ENCODE assay signal across 8 cellular contexts in the genomic region with DNA sequence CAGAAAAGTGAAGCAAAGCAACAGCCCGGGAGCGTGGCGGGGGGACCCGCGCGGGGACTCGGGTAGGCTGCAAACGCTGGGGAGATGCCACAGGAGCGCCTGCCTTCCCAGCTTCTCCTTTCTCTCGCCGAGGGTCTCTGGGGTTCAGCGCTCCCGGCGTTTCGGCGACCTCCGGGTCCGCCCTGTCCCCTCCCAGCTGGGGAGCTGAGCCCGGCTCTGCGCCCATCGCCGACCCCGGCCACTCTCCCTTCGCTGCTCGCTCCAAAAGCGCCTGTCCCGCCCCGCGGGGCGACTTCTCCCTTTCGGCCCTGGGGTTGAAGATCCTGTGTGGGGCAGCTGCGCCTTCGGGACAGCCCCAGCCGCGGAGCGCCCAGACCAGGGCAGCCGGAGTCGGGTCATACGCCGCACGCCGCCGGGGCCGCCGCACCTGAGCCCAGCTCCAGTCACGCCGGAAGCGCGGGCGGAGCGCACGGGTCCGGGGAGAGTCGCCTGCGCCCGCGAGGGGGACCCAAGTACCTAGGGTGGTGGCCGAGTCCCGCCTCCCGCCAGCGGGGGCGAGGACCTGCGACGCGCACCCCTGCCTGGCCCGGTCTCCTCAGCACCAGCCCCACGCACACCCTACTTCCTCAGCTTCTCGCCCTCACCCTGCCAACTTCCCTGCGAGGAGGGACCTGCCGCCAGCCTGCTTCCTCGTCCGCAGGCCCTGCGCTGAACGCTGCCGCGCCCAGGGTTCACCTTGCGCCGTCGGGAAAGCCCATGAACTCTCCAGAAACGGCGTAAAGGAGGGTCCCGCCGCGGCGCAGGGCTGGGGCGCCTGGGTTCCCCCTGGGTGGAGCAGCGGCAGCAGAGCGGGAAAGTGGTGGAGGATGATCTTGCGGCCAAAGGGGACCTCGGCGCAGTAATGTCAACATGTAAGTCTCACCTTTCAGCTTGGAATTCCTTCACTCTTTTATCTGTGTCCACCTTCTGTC. TPM values are rescaled to one million over a fixed set of nuclear protein-coding genes. Genes with fewer than 3 reads are reported as not detected.
DNase-seq lines count a peak whose midpoint lies in the region; ATAC-seq and TF ChIP-seq lines count a peak whose summit lies in the region.

Gene ADGRG6, plus strand, starts transcription at position 587 of the 971 bp plus-strand sequence. Its CDS starts 323 bp downstream, at position 910.

- H3K4me2 ChIP-seq in OCI-LY3 (ENCODE audit: low read length), result peak within 1 kb of the TSS; percentile 58

- no peaks in the 10 kb centered on the region for H3K9me3 ChIP-seq in OCI-LY3 (ENCODE audit: insufficient read depth, low read length)

- DNase-seq in NCI-H1417 (lab: John Stamatoyannopoulos, UW), result peak; percentile 23 to 77 (median 75)
- no peak for DNase-seq in NCI-H1417 treated with DMSO at 0.1 percent for 48 hours (lab: John Stamatoyannopoulos, UW)
- peak; percentile 15 for DNase-seq in activated gamma-delta T cell treated with Interleukin-2 at 50 U/mL for 16 hours
- peak; percentile 58 for DNase-seq in Right ventricle myocardium superior
- DNase-seq in posterior vena cava (ENCODE audit: low spot score), result peak; percentile 82
- no peak for DNase-seq in NAMALWA (ENCODE audit: low spot score)

- H3K79me2 ChIP-seq in OCI-LY3 (ENCODE audit: low read length), result no peaks in the 10 kb centered on the region

- H2AFZ ChIP-seq in OCI-LY3 (ENCODE audit: low read depth, low read length), result no peak within 1 kb of the TSS; the same call in 1 of the 2 replicates

- H3K36me3 ChIP-seq in OCI-LY3 (replicated peaks; ENCODE audit: low read depth, low read length), result no peaks in the 10 kb centered on the region

- no peaks in the 10 kb centered on the region for H4K20me1 ChIP-seq in OCI-LY3 (ENCODE audit: insufficient read depth, low read length)

- no peak for TF ChIP-seq CTCF in OCI-LY3 (IDR thresholded peaks at IDR 0.05; ENCODE audit: low read depth, low read length)

- no peaks in the 10 kb centered on the region for H3K27me3 ChIP-seq in OCI-LY3 (ENCODE audit: low read depth, low read length)

- intact Hi-C loops in Right ventricle myocardium superior (cut with DNase I) (no loop called here), posterior vena cava (cut with DNase I) (no loop called here)

- H3K4me1 ChIP-seq in OCI-LY3 (ENCODE audit: low read length), result peaks cover 7% of the 10 kb centered on the region

- H3K9ac ChIP-seq in OCI-LY3 (ENCODE audit: low read length), result peak within 1 kb of the TSS; percentile 28; the same call in 1 of the 2 replicates

- ATAC-seq in HG02938 (IDR thresholded peaks at IDR 0.05; ENCODE audit: unreplicated experiment) (peak; percentile 62), Right ventricle myocardium superior (ENCODE audit: poor library complexity) (peak; percentile 85)

- H3K27ac ChIP-seq in OCI-LY3 (ENCODE audit: low read length), result no peak within 1 kb of the TSS

- peak within 1 kb of the TSS; percentile 73 for H3K4me3 ChIP-seq in OCI-LY3 (ENCODE audit: low read length)

RNA-seq across cellular contexts. Expression of gene ADGRG6, which starts in this region (rescaled TPM):
- total RNA-seq in Right ventricle myocardium superior (3.2 TPM), posterior vena cava (10 to 100 TPM; 10.2 to 15.1 TPM)

Comparison
In these comparisons a context has a peak if more than half of its experiments do, and no peak if none do; other contexts are left out.
1. DNase-seq: peak in NCI-H1417 (3 of 3), activated gamma-delta T cell treated with Interleukin-2 at 50 U/mL for 16 hours (single experiment), Right ventricle myocardium superior (single experiment) and posterior vena cava (single experiment); none in NCI-H1417 treated with DMSO at 0.1 percent for 48 hours (single experiment) and NAMALWA (single experiment).